Comparison of ENCODE assay signal across 16 cellular contexts in genomic region chr1:222828939-222829338, GRCh38. TPM values are rescaled to one million over a fixed set of nuclear protein-coding genes. Genes with fewer than 3 reads are reported as not detected.
DNase-seq lines count a peak whose midpoint lies in the region; ATAC-seq and TF ChIP-seq lines count a peak whose summit lies in the region.
"Had no signal": no experiment of that assay in that cellular context is flagged by ENCODE, and none has a peak within 500 bp of the region (broad histone marks: within the 10 kb centered on the region; RNA-seq: fewer than 3 reads in every experiment).

No MANE protein-coding gene starts in this region.

- no peaks in the 10 kb centered on the region for H3K9me3 ChIP-seq in AG04450 (ENCODE audit: control insufficient read depth, insufficient read depth, low read length)
- H3K9me3 ChIP-seq in SK-N-SH, result no peaks in the 10 kb centered on the region
- H3K9me3 ChIP-seq in MG63, result no peaks in the 10 kb centered on the region
- H3K9me3 ChIP-seq: Caco-2, esophagus muscularis mucosa had no signal

- no peaks in the 10 kb centered on the region for H3K27me3 ChIP-seq in AG04450 (ENCODE audit: control insufficient read depth, insufficient read depth, low read length)
- no peaks in the 10 kb centered on the region for H3K27me3 ChIP-seq in SK-N-SH (ENCODE audit: insufficient read depth)
- no peaks in the 10 kb centered on the region for H3K27me3 ChIP-seq in MG63
- H3K27me3 ChIP-seq: esophagus muscularis mucosa had no signal

- H4K20me1 ChIP-seq in SK-N-SH (ENCODE audit: insufficient read depth), result no peaks in the 10 kb centered on the region

- CTCF ChIA-PET in AG04450 (lab: Charles Lee) (interaction anchor here (1.0 kb wide), 1 partner anchor 23 kb away, joined by 3 read pairs; no protein-coding TSS in a partner anchor), SK-N-SH (lab: Yijun Ruan, JAX) (no interaction called here)

- H3K36me3 Mint-ChIP-seq in HFFc6 (ENCODE audit: low read depth) (no peaks in the 10 kb centered on the region), nephron progenitor cell (ENCODE audit: low read depth) (peaks cover 6% of the 10 kb centered on the region)

- H3K27ac Mint-ChIP-seq in HFFc6 (no peak overlapping the region), nephron progenitor cell (no peak overlapping the region)
- H3K27ac Mint-ChIP-seq: activated CD4-positive, alpha-beta T cell treated with anti-CD3 and anti-CD28 coated beads, Interleukin-2, amount 10 ng/mL, durations not matched to agents 7 days and 5 days had no signal

- H2AFZ ChIP-seq in SK-N-SH (ENCODE audit: low read depth), result no peak overlapping the region

- no peaks in the 10 kb centered on the region for H3K9me3 Mint-ChIP-seq in HFFc6
- no peaks in the 10 kb centered on the region for H3K9me3 Mint-ChIP-seq in nephron progenitor cell
- H3K9me3 Mint-ChIP-seq: activated CD4-positive, alpha-beta T cell treated with anti-CD3 and anti-CD28 coated beads, Interleukin-2, amount 10 ng/mL, durations not matched to agents 7 days and 5 days had no signal

- peaks cover 2% of the 10 kb centered on the region for H3F3A ChIP-seq in SK-N-SH (replicated peaks; ENCODE audit: insufficient read depth)

- ATAC-seq in HG03354 (IDR thresholded peaks at IDR 0.05; ENCODE audit: poor library complexity, severe bottlenecking, unreplicated experiment) (no peak), GM18858 (IDR thresholded peaks at IDR 0.05; ENCODE audit: unreplicated experiment) (no peak)

- H3K79me2 ChIP-seq in SK-N-SH (ENCODE audit: insufficient read depth), result peaks cover 17% of the 10 kb centered on the region; the same call in 1 of the 2 replicates

- H3K27ac ChIP-seq in AG04450 (ENCODE audit: low read depth, low read length) (no peak overlapping the region), SK-N-SH (ENCODE audit: low read depth in 2 of 2, low read length in 1 of 2) (no peak overlapping the region)
- H3K27ac ChIP-seq: esophagus muscularis mucosa had no signal

- H3K9ac ChIP-seq in SK-N-SH, result no peak overlapping the region

- no peak overlapping the region for H3K4me2 ChIP-seq in SK-N-SH

- TF ChIP-seq EP300 in SK-N-SH (IDR thresholded peaks at IDR 0.05; ENCODE audit: borderline replicate concordance in 1 of 2, low read depth in 1 of 2, low read length in 1 of 2), result no peak

- H3K4me1 ChIP-seq in SK-N-SH (ENCODE audit: control insufficient read depth in 1 of 2, insufficient read depth in 2 of 2, low read depth in 1 of 2, low read length in 1 of 2), result peaks cover 7 to 12% of the 10 kb centered on the region in 2 experiments; a peak in 2 of 4 replicates

- H3K9me2 ChIP-seq in SK-N-SH, result no peaks in the 10 kb centered on the region

- TF ChIP-seq CTCF in AG04450 (IDR thresholded peaks at IDR 0.05; ENCODE audit: low read depth, low read length), result peak; percentile 24; the same call in 1 of the 2 replicates
- peak; percentile 57 for TF ChIP-seq CTCF in HFFc6 (IDR thresholded peaks at IDR 0.05)
- TF ChIP-seq CTCF in SK-N-SH (IDR thresholded peaks at IDR 0.05), result peak; percentile 47
- TF ChIP-seq CTCF in foreskin fibroblast (IDR thresholded peaks at IDR 0.05; ENCODE audit: low read depth, low read length), result peak; percentile 13
- TF ChIP-seq CTCF in nephron progenitor cell (IDR thresholded peaks at IDR 0.05), result no peak

- DNase-seq in AG04450 (ENCODE audit: low read depth, low spot score) (no peak), HFFc6 (no peak), SK-N-SH (no peak), foreskin fibroblast (peak in 1 of 2 donors; percentile 28), nephron progenitor cell (no peak), MG63 (no peak)
- DNase-seq: activated CD4-positive, alpha-beta T cell treated with anti-CD3 and anti-CD28 coated beads, Interleukin-2, amount 10 ng/mL, durations not matched to agents 7 days and 5 days; activated naive CD4-positive, alpha-beta T cell treated with anti-CD3 and anti-CD28 coated beads, Interleukin-2, amount 50 U/mL, for 16 hours; Caco-2; GDM1; hippocampal formation; NCI-H1092 treated with DMSO at 0.1 percent for 48 hours; NCI-H2171 had no signal

- H3K4me1 Mint-ChIP-seq in HFFc6 (ENCODE audit: low read depth) (peaks cover 30% of the 10 kb centered on the region), nephron progenitor cell (peaks cover 34% of the 10 kb centered on the region)
- H3K4me1 Mint-ChIP-seq: activated CD4-positive, alpha-beta T cell treated with anti-CD3 and anti-CD28 coated beads, Interleukin-2, amount 10 ng/mL, durations not matched to agents 7 days and 5 days had no signal

- no peak overlapping the region for H3K4me3 Mint-ChIP-seq in HFFc6
- no peak overlapping the region for H3K4me3 Mint-ChIP-seq in nephron progenitor cell
- H3K4me3 Mint-ChIP-seq: activated CD4-positive, alpha-beta T cell treated with anti-CD3 and anti-CD28 coated beads, Interleukin-2, amount 10 ng/mL, durations not matched to agents 7 days and 5 days had no signal

- no peak overlapping the region for H3K4me3 ChIP-seq in AG04450 (ENCODE audit: low read depth, low read length)
- no peak overlapping the region for H3K4me3 ChIP-seq in SK-N-SH (ENCODE audit: low read depth in 2 of 2, low read length in 1 of 2)
- H3K4me3 ChIP-seq in foreskin fibroblast (ENCODE audit: low read depth in 1 of 2, low read length in 2 of 2), result no peak overlapping the region
- H3K4me3 ChIP-seq in MG63, result no peak overlapping the region
- H3K4me3 ChIP-seq: esophagus muscularis mucosa had no signal

- H3K36me3 ChIP-seq in SK-N-SH (replicated peaks in 1 of 2; ENCODE audit: control insufficient read depth in 1 of 2, insufficient read depth in 2 of 2, low read length in 1 of 2), result no peaks in the 10 kb centered on the region
- H3K36me3 ChIP-seq in MG63, result no peaks in the 10 kb centered on the region
- H3K36me3 ChIP-seq: esophagus muscularis mucosa had no signal

- POLR2A ChIA-PET in AG04450 (lab: Yijun Ruan, JAX) (no interaction called here), SK-N-SH (lab: Yijun Ruan, JAX) (no interaction called here)

- H3K27me3 Mint-ChIP-seq in HFFc6 (ENCODE audit: insufficient read depth) (no peaks in the 10 kb centered on the region), nephron progenitor cell (ENCODE audit: low read depth, poor library complexity) (no peaks in the 10 kb centered on the region)
- H3K27me3 Mint-ChIP-seq: activated CD4-positive, alpha-beta T cell treated with anti-CD3 and anti-CD28 coated beads, Interleukin-2, amount 10 ng/mL, durations not matched to agents 7 days and 5 days had no signal

- no peak for TF ChIP-seq RAD21 in SK-N-SH (IDR thresholded peaks at IDR 0.05; ENCODE audit: low read length)

TF ChIP-seq in SK-N-SH, 30 proteins besides CTCF, POLR2A, EP300 and RAD21:
- TF ChIP-seq EZH2phosphoT487 (IDR thresholded peaks at IDR 0.05; ENCODE audit: borderline replicate concordance, low read depth), result no peak

RNA-seq across cellular contexts. Expression of gene DISP1, which starts 14.1 kb away (rescaled TPM):
- polyA plus RNA-seq in AG04450 (2011; rRNA removed), result 5.3 and 6.2 TPM in 2 replicates
- polyA minus RNA-seq in AG04450 (2011; rRNA and poly(A)+ RNA removed), result 12.7 and 17.4 TPM in 2 replicates
- 1 to 10 TPM; 2.8 to 4.0 (median 3.7) TPM for total RNA-seq in HFFc6 (2021; fragmentation: NEBNext Ultra II Directional; extraction: Animal tissue kit (Norgen Biotek cat#: 25700))
- polyA plus RNA-seq in SK-N-SH (2012; rRNA removed), result 4.4 and 5.9 TPM in 2 replicates
- polyA plus RNA-seq in SK-N-SH (2012; cell fraction: cytosol; rRNA removed), result 3.3 and 4.1 TPM in 2 replicates
- 6.4 and 11.0 TPM in 2 replicates for polyA plus RNA-seq in SK-N-SH (2012; cell fraction: nucleus; rRNA removed)
- total RNA-seq in MG63 (2014; rRNA removed; shearing (Covaris generic); ENCODE audit: low replicate concordance), result 1.8 and 2.6 TPM in 2 replicates
